8 cellular contexts compared by ENCODE assay signal in genomic region chr17:75412455-75413317, GRCh38. TPM values are rescaled to one million over a fixed set of nuclear protein-coding genes. Genes with fewer than 3 reads are reported as not detected.
DNase-seq lines count a peak whose midpoint lies in the region; ATAC-seq and TF ChIP-seq lines count a peak whose summit lies in the region.

No MANE protein-coding gene starts in this region.

- H3K9me3 ChIP-seq in hepatocyte (ENCODE audit: low read depth) (no peaks in the 10 kb centered on the region), sigmoid colon (no peaks in the 10 kb centered on the region)

- no peaks in the 10 kb centered on the region for H4K20me1 ChIP-seq in hepatocyte (ENCODE audit: insufficient read depth, poor library complexity, severe bottlenecking)

- no peak overlapping the region for H3K27ac ChIP-seq in hepatocyte
- H3K27ac ChIP-seq in sigmoid colon, result peak overlapping the region in 1 of 4 donors; percentile 42

- no peak for TF ChIP-seq POLR2A in sigmoid colon (IDR thresholded peaks at IDR 0.05)

- 7% methylated on average over 8 of the region's 8 CpGs for WGBS in hepatocyte (ENCODE audit: low lambda C conversion rate, missing lambda C conversion rate)
- WGBS in sigmoid colon, 2 donors, result 1 to 2% methylated on average over 8 of the region's 8 CpGs

- H3K36me3 ChIP-seq in hepatocyte (replicated peaks; ENCODE audit: insufficient read depth, low read depth) (no peaks in the 10 kb centered on the region), sigmoid colon (no peaks in the 10 kb centered on the region)

- DNase-seq in AML-193 (lab: John Stamatoyannopoulos, UW) (peak; percentile 72 to 83), NCI-H146 treated with DMSO at 0.1 percent for 48 hours (lab: John Stamatoyannopoulos, UW; ENCODE audit: unreplicated experiment) (peak; percentile 23), T-helper 1 cell (peak; percentile 23 to 73 (median 58)), amniotic epithelial cell (ENCODE audit: low read depth) (peak; percentile 57), hepatocyte (ENCODE audit: low spot score) (peak; percentile 78), sigmoid colon (peak; percentile 74)

- no peaks in the 10 kb centered on the region for H3K4me1 ChIP-seq in hepatocyte (ENCODE audit: insufficient read depth)
- peaks cover 0 to 8% (median 2%) of the 10 kb centered on the region in 4 donors for H3K4me1 ChIP-seq in sigmoid colon

- H3K4me2 ChIP-seq in hepatocyte, result peak overlapping the region; percentile 75

- H3K4me3 ChIP-seq in hepatocyte (no peak overlapping the region), sigmoid colon (peak overlapping the region in 3 of 4 donors; percentile 8 to 29 (median 28))

- H3K9me2 ChIP-seq in hepatocyte (replicated peaks; ENCODE audit: insufficient read depth), result no peaks in the 10 kb centered on the region

- H3K79me2 ChIP-seq in hepatocyte, result no peaks in the 10 kb centered on the region

- ATAC-seq in GM21515 (IDR thresholded peaks at IDR 0.05; ENCODE audit: unreplicated experiment), result peak; percentile 48
- no peak for ATAC-seq in HG03108 (IDR thresholded peaks at IDR 0.05; ENCODE audit: unreplicated experiment)

- peak; percentile 83 for TF ChIP-seq CTCF in hepatocyte (IDR thresholded peaks at IDR 0.05; ENCODE audit: poor library complexity)
- peak; percentile 63 to 85 (median 80) for TF ChIP-seq CTCF in sigmoid colon (IDR thresholded peaks at IDR 0.05)

- no peak for TF ChIP-seq EP300 in sigmoid colon (IDR thresholded peaks at IDR 0.05)

- H3K27me3 ChIP-seq in hepatocyte (no peaks in the 10 kb centered on the region), sigmoid colon (no peaks in the 10 kb centered on the region)

- H2AFZ ChIP-seq in hepatocyte, result peak overlapping the region; percentile 52

- intact Hi-C loops in sigmoid colon (cut with DNase I), result loop anchor here (1.0 kb wide), 1 partner anchor 89 kb away; no protein-coding TSS in a partner anchor

RNA-seq across cellular contexts. Expression of gene GRB2, which starts 7.2 kb away (rescaled TPM):
- total RNA-seq in hepatocyte, result 90.6 and 101 TPM in 2 replicates
- polyA plus RNA-seq in hepatocyte, result 82.7 and 86.7 TPM in 2 replicates
- 100 to 1,000 TPM in 1 of 4 donors, 10 to 100 TPM in 3; 75.3 to 103 (median 84.4) TPM for total RNA-seq in sigmoid colon
- polyA plus RNA-seq in sigmoid colon, result 10 to 100 TPM; 56.5 to 94.4 (median 77.4) TPM

RNA-seq across cellular contexts. Expression of gene TMEM94, which starts 43.7 kb away (rescaled TPM):
- 18.7 and 53.5 TPM in 2 replicates for total RNA-seq in hepatocyte
- 43.5 and 50.7 TPM in 2 replicates for polyA plus RNA-seq in hepatocyte
- total RNA-seq in sigmoid colon, result 10 to 100 TPM; 15.3 to 74.8 (median 32.4) TPM
- polyA plus RNA-seq in sigmoid colon, result 10 to 100 TPM in 2 of 3 donors, 1 to 10 TPM in 1; 6.2 to 70.4 (median 22.8) TPM

Comparison
In these comparisons a context has a peak if more than half of its experiments do, and no peak if none do; other contexts are left out.
1. DNase-seq: peak in every context shown above with its lines; median percentile 78 in hepatocyte; 78 in AML-193; 74 in sigmoid colon; 58 in T-helper 1 cell; 57 in amniotic epithelial cell; 23 in NCI-H146 treated with DMSO at 0.1 percent for 48 hours.